19 cellular contexts compared by ENCODE assay signal in genomic region chr10:36344816-36345215, GRCh38.
"Had no signal": no experiment of that assay in that cellular context is flagged by ENCODE, and none has a peak within 500 bp of the region (broad histone marks: within the 10 kb centered on the region; RNA-seq: fewer than 3 reads in every experiment).

No MANE protein-coding gene starts in this region.

- ATAC-seq: activated T-helper 17 cell treated with anti-CD3 and anti-CD28 coated beads, Interleukin-2, amount 50 U/mL, for 72 hours; effector memory CD8-positive, alpha-beta T cell; esophagus mucosa; heart left ventricle; upper lobe of right lung had no signal

- H3K4me3 Mint-ChIP-seq: activated naive CD8-positive, alpha-beta T cell; activated T-helper 17 cell treated with anti-CD3 and anti-CD28 coated beads, Interleukin-2, amount 50 U/mL, for 72 hours; effector memory CD8-positive, alpha-beta T cell; memory B cell; naive B cell; neural crest cell had no signal

- H3K4me1 ChIP-seq: upper lobe of right lung had no signal

- H3K27ac ChIP-seq: cardiac muscle cell, upper lobe of right lung had no signal

- H3K4me3 ChIP-seq: cardiac muscle cell, heart left ventricle, upper lobe of right lung had no signal

- H3K27me3 ChIP-seq: cardiac muscle cell, heart left ventricle, upper lobe of right lung had no signal

- H3K4me1 Mint-ChIP-seq: activated T-helper 17 cell treated with anti-CD3 and anti-CD28 coated beads, Interleukin-2, amount 50 U/mL, for 72 hours; memory B cell; naive B cell; neural crest cell had no signal

- H3K27me3 Mint-ChIP-seq: activated naive CD8-positive, alpha-beta T cell; activated T-helper 17 cell treated with anti-CD3 and anti-CD28 coated beads, Interleukin-2, amount 50 U/mL, for 72 hours; effector memory CD8-positive, alpha-beta T cell; memory B cell; naive B cell had no signal

- H3K36me3 Mint-ChIP-seq: activated naive CD8-positive, alpha-beta T cell; memory B cell; naive B cell had no signal

- H3K27ac Mint-ChIP-seq: activated naive CD8-positive, alpha-beta T cell; activated T-helper 17 cell treated with anti-CD3 and anti-CD28 coated beads, Interleukin-2, amount 50 U/mL, for 72 hours; effector memory CD8-positive, alpha-beta T cell; memory B cell; naive B cell had no signal

- DNase-seq: activated naive CD4-positive, alpha-beta T cell; activated T-cell treated with anti-CD3 and anti-CD28 coated beads, Interleukin-2, amount 50 U/mL, for 1 hour; amniotic stem cell; dermis blood vessel endothelial cell; effector memory CD8-positive, alpha-beta T cell; heart left ventricle; islet precursor cell; left cardiac atrium; naive B cell; stimulated activated CD4-positive, alpha-beta T cell treated with anti-CD3 and anti-CD28 coated beads, Interleukin-4, amount 100 ng/mL, for 24 hours; stimulated activated naive CD4-positive, alpha-beta T cell treated with Interleukin-2 at 50 U/mL for 16 hours; T-helper 1 cell; upper lobe of right lung had no signal

- H3K9me3 ChIP-seq: heart left ventricle, upper lobe of right lung had no signal

- H3K36me3 ChIP-seq: cardiac muscle cell, heart left ventricle, upper lobe of right lung had no signal
